ENCODE assay signal across 25 cellular contexts in the genomic region with DNA sequence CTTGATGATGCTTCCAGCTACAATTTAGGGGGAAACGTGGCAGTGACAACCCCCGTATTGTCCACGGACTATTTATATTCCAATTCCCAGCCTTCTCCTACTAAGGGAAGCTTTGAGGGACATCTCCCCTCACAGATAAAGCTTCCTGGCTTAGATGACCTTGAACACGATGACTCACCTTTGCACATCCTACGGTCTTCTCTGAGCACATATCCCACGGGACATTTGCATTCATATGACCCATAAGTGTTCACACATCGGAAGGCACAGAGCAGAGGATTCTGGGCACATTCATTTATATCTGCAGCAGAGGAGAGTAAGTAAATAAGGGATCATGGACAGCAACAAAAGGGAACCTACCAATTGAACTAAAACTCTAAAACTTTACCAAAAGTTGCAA.
DNase-seq lines count a peak whose midpoint lies in the region; ATAC-seq, FAIRE-seq and TF ChIP-seq lines count a peak whose summit lies in the region.
"Had no signal": no experiment of that assay in that cellular context is flagged by ENCODE, and none has a peak within 500 bp of the region (broad histone marks: within the 10 kb centered on the region; RNA-seq: fewer than 3 reads in every experiment).

No MANE protein-coding gene starts in this region.

- TF ChIP-seq RAD21 in HepG2 (CRISPR knock-in tag; IDR thresholded peaks at IDR 0.05) = no peak

- H3K27ac ChIP-seq in HepG2 (ENCODE audit: extremely low read length, insufficient read depth, low read length) = no peak overlapping the region
- H3K27ac ChIP-seq in right lobe of liver = no peak overlapping the region
- no peak overlapping the region for H3K27ac ChIP-seq in endothelial cell of umbilical vein (ENCODE audit: insufficient read depth, low read depth, low read length)
- H3K27ac ChIP-seq in neuronal stem cell (replicated peaks; ENCODE audit: low read length) = no peak overlapping the region

- ATAC-seq in HepG2 (no peak; the same call in 2 of the 3 replicates), right lobe of liver (no peak), HG02870 (IDR thresholded peaks at IDR 0.05; ENCODE audit: unreplicated experiment) (no peak)
- ATAC-seq in stimulated activated naive B cell treated with anti-CD40 and anti-IgM and Interleukin-4, amounts not matched to agents 10 μg/mL and 1 μg/mL and 100 μg/mL, for 72 hours (replicated peaks) = peak; percentile 47 to 63
- ATAC-seq: Panc1 had no signal

- H3K9ac ChIP-seq in HepG2 (ENCODE audit: insufficient read depth, low read depth, low read length) (no peak overlapping the region), endothelial cell of umbilical vein (replicated peaks; ENCODE audit: extremely low read depth, insufficient read depth, low read length) (no peak overlapping the region), neuronal stem cell (ENCODE audit: low read depth, low read length, poor library complexity) (no peak overlapping the region)

- in situ Hi-C loops in HepG2 (cut with HindIII; ENCODE audit: extremely low pct_ligation_motif_present, low pct_unique_long_range_greater_than_20kb) (no loop called here), SK-MEL-5 (cut with HindIII; ENCODE audit: low pct_unique_long_range_greater_than_20kb, low sequenced_read_pairs) (no loop called here)

- no peak overlapping the region for H2BK120ac ChIP-seq in neuronal stem cell (ENCODE audit: low read depth, low read length)

- H3K4me1 ChIP-seq in HepG2 (ENCODE audit: insufficient read depth, low read length) (0 out of 2 replicates have a peak, but pooled peaks cover 4% of the 10 kb centered on the region), right lobe of liver (no peaks in the 10 kb centered on the region), endothelial cell of umbilical vein (ENCODE audit: control insufficient read depth, extremely low read depth, insufficient read depth, low read length) (no peaks in the 10 kb centered on the region), neuronal stem cell (ENCODE audit: control insufficient read depth in 2 of 2, insufficient read depth in 1 of 2, low read depth in 1 of 2, low read length in 2 of 2) (peaks cover 0 to 3% of the 10 kb centered on the region in 2 donors)
- H3K4me1 ChIP-seq: BE2C had no signal

- no peaks in the 10 kb centered on the region for H3K9me3 Mint-ChIP-seq in stimulated activated naive B cell treated with anti-CD40 and anti-IgM and Interleukin-4, amounts not matched to agents 10 μg/mL and 1 μg/mL and 100 μg/mL, for 72 hours
- no peaks in the 10 kb centered on the region for H3K9me3 Mint-ChIP-seq in activated CD4-positive, alpha-beta T cell treated with anti-CD3 and anti-CD28 coated beads, Interleukin-2, amount 10 ng/mL, durations not matched to agents 24 days and 14 days
- H3K9me3 Mint-ChIP-seq: CD8-positive, alpha-beta memory T cell; IgD-negative memory B cell had no signal

- DNase-seq in HepG2 (ENCODE audit: low spot score) = peak; percentile 57
- no peak for DNase-seq in right lobe of liver
- DNase-seq in SK-MEL-5 (ENCODE audit: low read depth, low spot score) = peak; percentile 18
- DNase-seq in endothelial cell of umbilical vein (ENCODE audit: low read depth, low spot score) = no peak
- no peak for DNase-seq in stimulated activated naive B cell treated with anti-CD40 and anti-IgM and Interleukin-4, amounts not matched to agents 10 μg/mL and 1 μg/mL and 100 μg/mL, for 72 hours
- no peak for DNase-seq in neuronal stem cell (ENCODE audit: low spot score)
- DNase-seq in activated CD4-positive, alpha-beta T cell treated with anti-CD3 and anti-CD28 coated beads, Interleukin-2, amount 10 ng/mL, durations not matched to agents 24 days and 14 days = no peak
- DNase-seq: 8988T; ACHN; BE2C; Calu3; CD8-positive, alpha-beta memory T cell; DMS79 treated with DMSO at 0.1 percent for 48 hours; NCI-H1105; NCI-H146; NCI-H2029; NCI-H2227 treated with DMSO at 0.1 percent for 48 hours; NCI-H526 treated with DMSO at 0.1 percent for 48 hours; SIG-M5 had no signal

- no peaks in the 10 kb centered on the region for H3K79me2 ChIP-seq in HepG2 (ENCODE audit: insufficient read depth, low read length)
- H3K79me2 ChIP-seq in endothelial cell of umbilical vein (ENCODE audit: control insufficient read depth, insufficient read depth, low read length) = no peaks in the 10 kb centered on the region

- dilution Hi-C loops in endothelial cell of umbilical vein (cut with MboI; ENCODE audit: extremely low pct_ligation_motif_present, low sequenced_read_pairs) = no loop called here

- no peaks in the 10 kb centered on the region for H4K20me1 ChIP-seq in HepG2 (ENCODE audit: insufficient read depth, low read length)
- no peaks in the 10 kb centered on the region for H4K20me1 ChIP-seq in endothelial cell of umbilical vein (replicated peaks; ENCODE audit: control insufficient read depth, extremely low read depth, insufficient read depth, low read length)

- no peak overlapping the region for H2AK5ac ChIP-seq in neuronal stem cell (ENCODE audit: low read depth, low read length)

- CTCF ChIA-PET in HepG2 (lab: Yijun Ruan, JAX; ENCODE audit: low intra/inter-chr PET ratio, low total read pairs) (no interaction called here), endothelial cell of umbilical vein (lab: Charles Lee) (interaction anchor here (1.0 kb wide), 1 partner anchor 74 kb away, joined by 4 read pairs; no protein-coding TSS in a partner anchor)

- H2AFZ ChIP-seq in HepG2 (ENCODE audit: low read length) (no peak overlapping the region), endothelial cell of umbilical vein (ENCODE audit: low read depth, low read length) (no peak overlapping the region), neuronal stem cell (ENCODE audit: low read length) (no peak overlapping the region)

- POLR2A ChIA-PET in HepG2 (lab: Yijun Ruan, JAX) (no interaction called here), endothelial cell of umbilical vein (lab: Charles Lee) (no interaction called here)

- peaks cover 12 to 18% of the 10 kb centered on the region in 2 donors for H3K4me1 Mint-ChIP-seq in stimulated activated naive B cell treated with anti-CD40 and anti-IgM and Interleukin-4, amounts not matched to agents 10 μg/mL and 1 μg/mL and 100 μg/mL, for 72 hours
- H3K4me1 Mint-ChIP-seq in activated CD4-positive, alpha-beta T cell treated with anti-CD3 and anti-CD28 coated beads, Interleukin-2, amount 10 ng/mL, durations not matched to agents 24 days and 14 days = no peaks in the 10 kb centered on the region
- H3K4me1 Mint-ChIP-seq: CD14-positive monocyte; CD8-positive, alpha-beta memory T cell; IgD-negative memory B cell had no signal

- H3K4me3 Mint-ChIP-seq in stimulated activated naive B cell treated with anti-CD40 and anti-IgM and Interleukin-4, amounts not matched to agents 10 μg/mL and 1 μg/mL and 100 μg/mL, for 72 hours = no peak overlapping the region
- H3K4me3 Mint-ChIP-seq in activated CD4-positive, alpha-beta T cell treated with anti-CD3 and anti-CD28 coated beads, Interleukin-2, amount 10 ng/mL, durations not matched to agents 24 days and 14 days = no peak overlapping the region
- H3K4me3 Mint-ChIP-seq: CD14-positive monocyte; CD8-positive, alpha-beta memory T cell; IgD-negative memory B cell had no signal

- no peak overlapping the region for H3K23ac ChIP-seq in neuronal stem cell (ENCODE audit: low read depth, low read length, poor library complexity)

- no peaks in the 10 kb centered on the region for H3K79me1 ChIP-seq in neuronal stem cell (ENCODE audit: low read depth, low read length)

- no peak overlapping the region for H4K91ac ChIP-seq in neuronal stem cell (ENCODE audit: low read depth, low read length, poor library complexity)

- no peaks in the 10 kb centered on the region for H3K9me1 ChIP-seq in endothelial cell of umbilical vein (replicated peaks; ENCODE audit: control insufficient read depth, extremely low read depth, insufficient read depth, low read length)

- H3K14ac ChIP-seq in neuronal stem cell (ENCODE audit: low read length) = no peak overlapping the region

- no peak for TF ChIP-seq POLR2A in HepG2 (IDR thresholded peaks at IDR 0.05; ENCODE audit: insufficient read depth in 1 of 2, low read depth in 2 of 2, low read length in 2 of 2)
- no peak for TF ChIP-seq POLR2A in right lobe of liver (IDR thresholded peaks at IDR 0.05)
- no peak for TF ChIP-seq POLR2A in endothelial cell of umbilical vein (IDR thresholded peaks at IDR 0.05; ENCODE audit: low read depth, low read length)

- H3K27ac Mint-ChIP-seq in stimulated activated naive B cell treated with anti-CD40 and anti-IgM and Interleukin-4, amounts not matched to agents 10 μg/mL and 1 μg/mL and 100 μg/mL, for 72 hours = no peak overlapping the region
- H3K27ac Mint-ChIP-seq in activated CD4-positive, alpha-beta T cell treated with anti-CD3 and anti-CD28 coated beads, Interleukin-2, amount 10 ng/mL, durations not matched to agents 24 days and 14 days = no peak overlapping the region
- H3K27ac Mint-ChIP-seq: CD14-positive monocyte had no signal

- no peaks in the 10 kb centered on the region for H3K36me3 Mint-ChIP-seq in stimulated activated naive B cell treated with anti-CD40 and anti-IgM and Interleukin-4, amounts not matched to agents 10 μg/mL and 1 μg/mL and 100 μg/mL, for 72 hours
- no peaks in the 10 kb centered on the region for H3K36me3 Mint-ChIP-seq in activated CD4-positive, alpha-beta T cell treated with anti-CD3 and anti-CD28 coated beads, Interleukin-2, amount 10 ng/mL, durations not matched to agents 24 days and 14 days (ENCODE audit: low read depth)
- H3K36me3 Mint-ChIP-seq: CD14-positive monocyte; CD8-positive, alpha-beta memory T cell; IgD-negative memory B cell had no signal

- no peak overlapping the region for H3K18ac ChIP-seq in neuronal stem cell (ENCODE audit: low read length)

- TF ChIP-seq EP300 in HepG2 (IDR thresholded peaks at IDR 0.05; ENCODE audit: low read depth in 2 of 2, low read length in 2 of 2) = no peak
- no peak for TF ChIP-seq EP300 in HepG2 (CRISPR knock-in tag; IDR thresholded peaks at IDR 0.05; ENCODE audit: borderline replicate concordance)

- H3K4ac ChIP-seq in neuronal stem cell (ENCODE audit: low read length) = no peak overlapping the region

- H4K8ac ChIP-seq in neuronal stem cell (ENCODE audit: low read depth, low read length) = no peak overlapping the region

- no peaks in the 10 kb centered on the region for H3K36me3 ChIP-seq in HepG2 (replicated peaks in 1 of 2; ENCODE audit: control insufficient read depth in 1 of 2, insufficient read depth in 2 of 2, low read length in 2 of 2)
- H3K36me3 ChIP-seq in right lobe of liver = no peaks in the 10 kb centered on the region
- peaks cover 8 to 18% of the 10 kb centered on the region in 2 experiments for H3K36me3 ChIP-seq in endothelial cell of umbilical vein (ENCODE audit: control insufficient read depth in 2 of 2, extremely low read depth in 1 of 2, insufficient read depth in 2 of 2, low read length in 2 of 2)
- H3K36me3 ChIP-seq in neuronal stem cell (replicated peaks in 1 of 2; ENCODE audit: control insufficient read depth in 2 of 2, insufficient read depth in 2 of 2, low read length in 2 of 2) = peaks cover 17 to 67% of the 10 kb centered on the region in 2 donors
- H3K36me3 ChIP-seq: BE2C had no signal

- no peak overlapping the region for H2BK5ac ChIP-seq in neuronal stem cell (ENCODE audit: low read length)

- no peaks in the 10 kb centered on the region for H3K27me3 Mint-ChIP-seq in stimulated activated naive B cell treated with anti-CD40 and anti-IgM and Interleukin-4, amounts not matched to agents 10 μg/mL and 1 μg/mL and 100 μg/mL, for 72 hours
- H3K27me3 Mint-ChIP-seq in activated CD4-positive, alpha-beta T cell treated with anti-CD3 and anti-CD28 coated beads, Interleukin-2, amount 10 ng/mL, durations not matched to agents 24 days and 14 days = no peaks in the 10 kb centered on the region
- H3K27me3 Mint-ChIP-seq: CD8-positive, alpha-beta memory T cell; IgD-negative memory B cell had no signal

- WGBS in HepG2 (ENCODE audit: low lambda C conversion rate) = 34% methylated on average over 7 of the region's 7 CpGs
- 68% methylated on average over 7 of the region's 7 CpGs for WGBS in right lobe of liver (ENCODE audit: insufficient coverage, low coverage, low lambda C conversion rate, missing lambda C conversion rate)
- no CpG with 5 or more reads among the region's 7 CpGs for WGBS in neuronal stem cell (ENCODE audit: extremely low coverage in 2 of 2, insufficient read length in 2 of 2, insufficient replicate concordance in 1 of 2), 2 donors

- H2BK12ac ChIP-seq in neuronal stem cell (ENCODE audit: low read length) = no peak overlapping the region

- H2BK15ac ChIP-seq in neuronal stem cell (ENCODE audit: low read length) = no peak overlapping the region

- FAIRE-seq in HepG2 (lab: Jason Lieb, UNC) (no peak), endothelial cell of umbilical vein (lab: Jason Lieb, UNC) (no peak)
- FAIRE-seq: GM18507, H54 had no signal

- BruUV-seq in HepG2 (replicated peaks; lab: Mats Ljungman, UMichigan) (no TSS peak), endothelial cell of umbilical vein (replicated peaks; lab: Mats Ljungman, UMichigan) (no TSS peak)

- H3K9me3 ChIP-seq in HepG2 (ENCODE audit: low read length) = no peaks in the 10 kb centered on the region
- H3K9me3 ChIP-seq in right lobe of liver = no peaks in the 10 kb centered on the region
- no peaks in the 10 kb centered on the region for H3K9me3 ChIP-seq in endothelial cell of umbilical vein (replicated peaks; ENCODE audit: control insufficient read depth, insufficient read depth, low read length)
- H3K9me3 ChIP-seq in neuronal stem cell (replicated peaks in 1 of 2; ENCODE audit: control insufficient read depth in 2 of 2, insufficient read depth in 1 of 2, low read depth in 1 of 2, low read length in 2 of 2) = no peaks in the 10 kb centered on the region
- H3K9me3 ChIP-seq: BE2C had no signal

- H3K27me3 ChIP-seq in HepG2 (ENCODE audit: control insufficient read depth in 1 of 2, insufficient read depth in 2 of 2, low read length in 2 of 2) (no peaks in the 10 kb centered on the region), right lobe of liver (no peaks in the 10 kb centered on the region), endothelial cell of umbilical vein (ENCODE audit: control insufficient read depth in 2 of 2, insufficient read depth in 2 of 2, low read length in 2 of 2) (no peaks in the 10 kb centered on the region), neuronal stem cell (ENCODE audit: control insufficient read depth in 3 of 3, insufficient read depth in 3 of 3, low read depth in 1 of 3, low read length in 3 of 3) (no peaks in the 10 kb centered on the region)
- H3K27me3 ChIP-seq: BE2C had no signal

- intact Hi-C loops in HepG2 (cut with micrococcal nuclease; ENCODE audit: unreplicated experiment) = no loop called here
- intact Hi-C loops in right lobe of liver (cut with DNase I) = no loop called here
- intact Hi-C loops in endothelial cell of umbilical vein (cut with micrococcal nuclease) = no loop called here
- intact Hi-C loops in activated CD4-positive, alpha-beta T cell treated with anti-CD3 and anti-CD28 coated beads, Interleukin-2, amount 10 ng/mL, durations not matched to agents 24 days and 14 days (cut with micrococcal nuclease) = no loop called here

- no peak overlapping the region for H3K4me3 ChIP-seq in HepG2 (replicated peaks in 1 of 3; ENCODE audit: insufficient read depth in 1 of 3, low read depth in 2 of 3, low read length in 3 of 3)
- H3K4me3 ChIP-seq in right lobe of liver = no peak overlapping the region
- no peak overlapping the region for H3K4me3 ChIP-seq in endothelial cell of umbilical vein (replicated peaks in 1 of 3; ENCODE audit: insufficient read depth in 1 of 3, low read depth in 1 of 3, low read length in 3 of 3)
- no peak overlapping the region for H3K4me3 ChIP-seq in neuronal stem cell (ENCODE audit: low read length in 2 of 2)

- H3K4me2 ChIP-seq in HepG2 (ENCODE audit: low read depth, low read length) = no peak overlapping the region
- H3K4me2 ChIP-seq in endothelial cell of umbilical vein (ENCODE audit: insufficient read depth, low read length) = no peak overlapping the region
- no peak overlapping the region for H3K4me2 ChIP-seq in neuronal stem cell (ENCODE audit: insufficient read depth, low read length, poor library complexity, severe bottlenecking)

- TF ChIP-seq CTCF in HepG2 (CRISPR knock-in tag; IDR thresholded peaks at IDR 0.05) (no peak), right lobe of liver (IDR thresholded peaks at IDR 0.05) (no peak), endothelial cell of umbilical vein (IDR thresholded peaks at IDR 0.05; ENCODE audit: extremely low read depth in 1 of 2, insufficient read depth in 1 of 2, low read depth in 1 of 2, low read length in 2 of 2) (no peak)

Comparison
In these comparisons a context has a peak if more than half of its experiments do, and no peak if none do; other contexts are left out.
1. DNase-seq: peak in HepG2 (single experiment) and SK-MEL-5 (single experiment); none in right lobe of liver (0 of 3), endothelial cell of umbilical vein (single experiment), stimulated activated naive B cell treated with anti-CD40 and anti-IgM and Interleukin-4, amounts not matched to agents 10 μg/mL and 1 μg/mL and 100 μg/mL, for 72 hours (single experiment), neuronal stem cell (single experiment) and activated CD4-positive, alpha-beta T cell treated with anti-CD3 and anti-CD28 coated beads, Interleukin-2, amount 10 ng/mL, durations not matched to agents 24 days and 14 days (single experiment).
2. ATAC-seq: peak in stimulated activated naive B cell treated with anti-CD40 and anti-IgM and Interleukin-4, amounts not matched to agents 10 μg/mL and 1 μg/mL and 100 μg/mL, for 72 hours (2 of 2); none in HepG2 (single experiment), right lobe of liver (0 of 4) and HG02870 (single experiment).